8 cellular contexts compared by ENCODE assay signal in genomic region chr7:112790651-112790973, GRCh38. TPM values are rescaled to one million over a fixed set of nuclear protein-coding genes. Genes with fewer than 3 reads are reported as not detected.
DNase-seq lines count a peak whose midpoint lies in the region; ATAC-seq, FAIRE-seq and TF ChIP-seq lines count a peak whose summit lies in the region.

No MANE protein-coding gene starts in this region.

- DNase-seq in GDM1 (lab: John Stamatoyannopoulos, UW) (peak; percentile 54), astrocyte (ENCODE audit: low read depth) (no peak), type B pancreatic cell (ENCODE audit: extremely low spot score, unreplicated experiment) (no peak), C1 segment of cervical spinal cord (lab: John Stamatoyannopoulos, UW) (no peak), DMS153 treated with DMSO at 0.1 percent for 48 hours (lab: John Stamatoyannopoulos, UW; ENCODE audit: unreplicated experiment) (no peak)

- WGBS in liver: 53% methylated on average over 11 of the region's 11 CpGs

- H3K4me1 Mint-ChIP-seq in astrocyte (ENCODE audit: low read depth, unreplicated experiment) (peaks cover 10% of the 10 kb centered on the region), type B pancreatic cell (ENCODE audit: unreplicated experiment) (peaks cover 20% of the 10 kb centered on the region)

- no peak overlapping the region for H3K27ac Mint-ChIP-seq in astrocyte (ENCODE audit: unreplicated experiment)
- peak overlapping the region; percentile 87 for H3K27ac Mint-ChIP-seq in type B pancreatic cell

- H3K9ac ChIP-seq in astrocyte (ENCODE audit: low read length) (peak overlapping the region; percentile 93), liver (ENCODE audit: low read depth in 1 of 2, low read length in 2 of 2) (peak overlapping the region in 1 of 2 donors; percentile 67)

- no peak overlapping the region for H3K27ac ChIP-seq in astrocyte (ENCODE audit: low read depth, low read length)
- H3K27ac ChIP-seq in liver (ENCODE audit: low read depth in 1 of 2, low read length in 2 of 2): no peak overlapping the region

- H3K4me3 Mint-ChIP-seq in astrocyte (ENCODE audit: unreplicated experiment): peak overlapping the region; percentile 87
- H3K4me3 Mint-ChIP-seq in type B pancreatic cell: peak overlapping the region; percentile 98

- H4K20me1 ChIP-seq in astrocyte (ENCODE audit: insufficient read depth, low read length): no peaks in the 10 kb centered on the region

- no peaks in the 10 kb centered on the region for H3K9me3 ChIP-seq in astrocyte (ENCODE audit: insufficient read depth, low read depth, low read length)
- no peaks in the 10 kb centered on the region for H3K9me3 ChIP-seq in liver (ENCODE audit: control insufficient read depth in 4 of 4, low read length in 3 of 4)

- H3K4me2 ChIP-seq in astrocyte (ENCODE audit: low read length): peak overlapping the region; percentile 90

- no peak for TF ChIP-seq RAD21 in liver (IDR thresholded peaks at IDR 0.05)

- no peak for FAIRE-seq in astrocyte (lab: Jason Lieb, UNC)

- H3K4me1 ChIP-seq in astrocyte (ENCODE audit: insufficient read depth, low read length) (peaks cover 4% of the 10 kb centered on the region), liver (ENCODE audit: control insufficient read depth in 4 of 4, insufficient read depth in 4 of 4, low read length in 3 of 4) (peaks cover 5 to 11% (median 9%) of the 10 kb centered on the region in 4 donors)

- no peaks in the 10 kb centered on the region for H3K36me3 ChIP-seq in astrocyte (ENCODE audit: insufficient read depth, low read length)
- no peaks in the 10 kb centered on the region for H3K36me3 ChIP-seq in liver (ENCODE audit: control insufficient read depth in 4 of 4, insufficient read depth in 3 of 4, low read depth in 1 of 4, low read length in 3 of 4)

- peaks cover 16% of the 10 kb centered on the region for H3K79me2 ChIP-seq in astrocyte (ENCODE audit: insufficient read depth, low read length)

- ATAC-seq in GM21390 (IDR thresholded peaks at IDR 0.05; ENCODE audit: unreplicated experiment) (peak; percentile 59), HG03575 (IDR thresholded peaks at IDR 0.05; ENCODE audit: extremely low read depth, insufficient number of reproducible peaks, low FRiP score, unreplicated experiment) (peak; percentile 60)

- H3K27me3 Mint-ChIP-seq in astrocyte (ENCODE audit: low read depth, unreplicated experiment) (no peaks in the 10 kb centered on the region), type B pancreatic cell (no peaks in the 10 kb centered on the region)

- H3K36me3 Mint-ChIP-seq in astrocyte (ENCODE audit: low read depth, unreplicated experiment) (peaks cover 4% of the 10 kb centered on the region), type B pancreatic cell (peaks cover 21% of the 10 kb centered on the region)

- no peaks in the 10 kb centered on the region for H3K9me3 Mint-ChIP-seq in astrocyte (ENCODE audit: unreplicated experiment)
- H3K9me3 Mint-ChIP-seq in type B pancreatic cell: no peaks in the 10 kb centered on the region

- TF ChIP-seq CTCF in astrocyte (IDR thresholded peaks at IDR 0.05; ENCODE audit: insufficient read depth, low read depth, low read length) (no peak), liver (IDR thresholded peaks at IDR 0.05; ENCODE audit: low read depth, low read length, missing input control) (no peak), type B pancreatic cell (conservative IDR thresholded peaks at IDR 0.05) (no peak)

- peak overlapping the region; percentile 81 for H3K4me3 ChIP-seq in astrocyte (ENCODE audit: insufficient read depth, low read depth, low read length)
- peak overlapping the region; percentile 73 to 93 (median 80) for H3K4me3 ChIP-seq in liver (ENCODE audit: low read depth in 1 of 3, low read length in 3 of 3)

- H3K27me3 ChIP-seq in astrocyte (ENCODE audit: insufficient read depth, low read length) (no peaks in the 10 kb centered on the region), liver (ENCODE audit: control insufficient read depth in 4 of 4, insufficient read depth in 4 of 4, low read length in 3 of 4) (no peaks in the 10 kb centered on the region)

- peak overlapping the region; percentile 99 for H2AFZ ChIP-seq in astrocyte (ENCODE audit: low read depth, low read length)

TF ChIP-seq in liver, 16 proteins besides CTCF, POLR2A, EP300 and RAD21:
- TF ChIP-seq ATF3 (IDR thresholded peaks at IDR 0.05) (no peak), HNF4G (IDR thresholded peaks at IDR 0.05) (no peak), JUND (IDR thresholded peaks at IDR 0.05) (no peak), FOXA2 (IDR thresholded peaks at IDR 0.05) (no peak), NR2F2 (IDR thresholded peaks at IDR 0.05) (no peak), YY1 (IDR thresholded peaks at IDR 0.05) (no peak), SP1 (IDR thresholded peaks at IDR 0.05) (no peak), TAF1 (conservative IDR thresholded peaks at IDR 0.05) (no peak), HNF4A (conservative IDR thresholded peaks at IDR 0.05) (no peak), REST (IDR thresholded peaks at IDR 0.05) (no peak), GABPA (IDR thresholded peaks at IDR 0.05 in 1 of 2, conservative IDR thresholded peaks at IDR 0.05 in 1 of 2) (no peak), MAX (IDR thresholded peaks at IDR 0.05) (no peak), FOXA1 (IDR thresholded peaks at IDR 0.05) (no peak), RXRA (IDR thresholded peaks at IDR 0.05) (no peak), ZBTB33 (IDR thresholded peaks at IDR 0.05) (no peak), EGR1 (IDR thresholded peaks at IDR 0.05; ENCODE audit: low read depth in 2 of 2) (no peak)

RNA-seq across cellular contexts. Expression of gene TMEM168, which starts 0.4 kb away (rescaled TPM):
- total RNA-seq in astrocyte (10.8 TPM in 2 replicates), liver (10 to 100 TPM; 10.6 to 16.8 TPM), type B pancreatic cell (ENCODE audit: low replicate concordance) (24.7 and 25.5 TPM in 2 replicates)
- polyA plus RNA-seq in liver: 1 to 10 TPM; 4.6 to 4.9 TPM
